1 cellular context compared by ENCODE assay signal in genomic region chr15:29920515-29920914, GRCh38.
TF ChIP-seq lines count a peak whose summit lies in the region.

No MANE protein-coding gene starts in this region.

TF ChIP-seq in HEK293, 187 proteins besides CTCF, POLR2A, EP300 and RAD21 (continued from another document):
- TF ChIP-seq REST (tag by site-specific recombination; IDR thresholded peaks at IDR 0.05) (no peak), PRDM10 (tag by site-specific recombination; IDR thresholded peaks at IDR 0.05) (peak; percentile 57)
TF ChIP-seq in HEK293: peak in this region for 6.
